ENCODE assay signal across 12 cellular contexts in the genomic region with DNA sequence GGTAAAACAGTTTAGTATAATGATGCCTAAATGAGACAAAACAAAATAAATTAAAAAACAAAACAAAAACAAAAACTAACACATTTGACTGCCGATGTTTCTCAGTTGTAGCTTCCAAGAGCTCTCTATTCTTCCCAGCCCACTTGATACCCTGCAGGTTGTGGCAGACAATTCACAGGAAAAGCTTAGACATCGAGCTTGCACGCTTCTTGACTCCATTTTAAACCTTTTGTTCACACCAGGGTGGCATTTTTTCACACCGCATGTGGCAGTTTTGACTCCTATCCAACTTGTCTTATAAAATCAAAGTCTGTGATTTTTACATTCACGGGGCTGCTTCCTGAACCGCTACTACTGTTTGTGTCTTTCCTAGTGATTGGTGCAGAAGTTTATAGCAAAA.
DNase-seq lines count a peak whose midpoint lies in the region; ATAC-seq and TF ChIP-seq lines count a peak whose summit lies in the region.
"Had no signal": no experiment of that assay in that cellular context is flagged by ENCODE, and none has a peak within 500 bp of the region (broad histone marks: within the 10 kb centered on the region; RNA-seq: fewer than 3 reads in every experiment).

No MANE protein-coding gene starts in this region.

- no peaks in the 10 kb centered on the region for H3K27me3 ChIP-seq in adipocyte (replicated peaks; ENCODE audit: control insufficient read depth, insufficient read depth, low read length)

- DNase-seq in GDM1 (lab: John Stamatoyannopoulos, UW) (peak; percentile 40), adipocyte (ENCODE audit: low read depth) (no peak), globus pallidus (ENCODE audit: low spot score) (peak; percentile 68), pons (ENCODE audit: low spot score) (peak; percentile 83), glutamatergic neuron (no peak)
- DNase-seq in stimulated activated naive CD8-positive, alpha-beta T cell treated with anti-CD3 and anti-CD28 coated beads, Interleukin-15, Interleukin-2, amounts not matched to agents 100 U/mL and 50 U/mL, for 24 hours, result no peak
- DNase-seq: activated CD8-positive, alpha-beta T cell treated with anti-CD3 and anti-CD28 coated beads, Interleukin-2, amount 10 ng/mL, durations not matched to agents 7 days and 5 days; aorta; CD4-positive, alpha-beta T cell; stimulated activated CD4-positive, alpha-beta T cell treated with anti-CD3 and anti-CD28 coated beads, Interleukin-15, amount 100 ng/mL, for 24 hours had no signal

- peaks cover 2% of the 10 kb centered on the region for H3K4me1 Mint-ChIP-seq in glutamatergic neuron (ENCODE audit: low read depth, unreplicated experiment)

- peak overlapping the region; percentile 77 for H3K4me3 ChIP-seq in adipocyte (ENCODE audit: low read length)

- H3K36me3 ChIP-seq in adipocyte (ENCODE audit: control insufficient read depth, insufficient read depth, low read length, severe bottlenecking), result no peaks in the 10 kb centered on the region

- ATAC-seq in GM18861 (IDR thresholded peaks at IDR 0.05; ENCODE audit: unreplicated experiment), result no peak
- no peak for ATAC-seq in stimulated activated naive CD8-positive, alpha-beta T cell treated with anti-CD3 and anti-CD28 coated beads, Interleukin-15, Interleukin-2, amounts not matched to agents 100 U/mL and 50 U/mL, for 24 hours
- ATAC-seq in GM18520 (IDR thresholded peaks at IDR 0.05; ENCODE audit: unreplicated experiment), result no peak
- ATAC-seq: activated CD8-positive, alpha-beta T cell treated with anti-CD3 and anti-CD28 coated beads, Interleukin-2, amount 10 ng/mL, durations not matched to agents 7 days and 5 days had no signal

- no peaks in the 10 kb centered on the region for H3K9me3 Mint-ChIP-seq in glutamatergic neuron (ENCODE audit: unreplicated experiment)
- H3K9me3 Mint-ChIP-seq: CD4-positive, alpha-beta T cell had no signal

- H3K36me3 Mint-ChIP-seq in glutamatergic neuron (ENCODE audit: unreplicated experiment), result no peaks in the 10 kb centered on the region

- H3K4me1 ChIP-seq in adipocyte (ENCODE audit: control insufficient read depth, insufficient read depth, low read length), result peaks cover 46% of the 10 kb centered on the region

- H3K27ac Mint-ChIP-seq in glutamatergic neuron (ENCODE audit: unreplicated experiment), result no peak overlapping the region
- H3K27ac Mint-ChIP-seq: activated CD8-positive, alpha-beta T cell treated with anti-CD3 and anti-CD28 coated beads, Interleukin-2, amount 10 ng/mL, durations not matched to agents 7 days and 5 days; CD4-positive, alpha-beta T cell had no signal

- no peak for TF ChIP-seq CTCF in glutamatergic neuron (IDR thresholded peaks at IDR 0.05; ENCODE audit: partially characterized antibody, unreplicated experiment)

- H3K27me3 Mint-ChIP-seq in glutamatergic neuron (ENCODE audit: unreplicated experiment), result no peaks in the 10 kb centered on the region
- H3K27me3 Mint-ChIP-seq: CD4-positive, alpha-beta T cell had no signal

- H3K9ac ChIP-seq in adipocyte (ENCODE audit: low read length), result peak overlapping the region; percentile 78

- H3K4me3 Mint-ChIP-seq in glutamatergic neuron (ENCODE audit: unreplicated experiment), result no peak overlapping the region
- H3K4me3 Mint-ChIP-seq: activated CD8-positive, alpha-beta T cell treated with anti-CD3 and anti-CD28 coated beads, Interleukin-2, amount 10 ng/mL, durations not matched to agents 7 days and 5 days; CD4-positive, alpha-beta T cell had no signal

- H3K9me3 ChIP-seq in adipocyte (ENCODE audit: control insufficient read depth, low read length), result no peaks in the 10 kb centered on the region

Comparison
In these comparisons a context has a peak if more than half of its experiments do, and no peak if none do; other contexts are left out.
1. DNase-seq: peak in GDM1 (single experiment), globus pallidus (single experiment) and pons (single experiment); none in adipocyte (single experiment), glutamatergic neuron (single experiment) and stimulated activated naive CD8-positive, alpha-beta T cell treated with anti-CD3 and anti-CD28 coated beads, Interleukin-15, Interleukin-2, amounts not matched to agents 100 U/mL and 50 U/mL, for 24 hours (single experiment).